Comparison of ENCODE assay signal across 8 cellular contexts in the genomic region with DNA sequence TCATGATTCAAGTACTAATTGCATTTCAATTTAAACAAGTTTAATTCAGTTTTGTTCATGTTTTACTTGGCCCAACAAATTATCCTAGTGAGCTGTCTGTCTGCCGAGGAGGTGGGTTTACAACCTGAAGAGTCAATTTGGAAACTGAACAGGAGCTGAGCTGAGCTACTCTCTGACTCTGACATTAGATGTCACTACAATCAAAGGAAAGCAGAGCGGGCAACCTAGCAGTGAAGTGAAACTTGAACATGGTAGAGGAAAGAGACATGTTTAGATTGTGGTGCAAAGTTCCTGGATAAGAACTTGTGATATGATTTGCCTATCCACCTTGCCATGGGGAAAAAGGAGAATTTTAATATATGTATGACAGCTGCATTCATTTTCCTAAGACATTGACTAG. TPM values are rescaled to one million over a fixed set of nuclear protein-coding genes. Genes with fewer than 3 reads are reported as not detected.
DNase-seq lines count a peak whose midpoint lies in the region; ATAC-seq and TF ChIP-seq lines count a peak whose summit lies in the region.

No MANE protein-coding gene starts in this region.

- H3K4me2 ChIP-seq in SU-DHL-6 (ENCODE audit: low read depth, low read length, poor library complexity, severe bottlenecking) = no peak overlapping the region

- no peaks in the 10 kb centered on the region for H3K9me3 ChIP-seq in SU-DHL-6 (ENCODE audit: insufficient read depth, low read length)

- peak; percentile 85 for ATAC-seq in GM18907 (IDR thresholded peaks at IDR 0.05; ENCODE audit: unreplicated experiment)
- no peak for ATAC-seq in HG03108 (IDR thresholded peaks at IDR 0.05; ENCODE audit: unreplicated experiment)

- no peaks in the 10 kb centered on the region for H4K20me1 ChIP-seq in SU-DHL-6 (ENCODE audit: low read depth, low read length)

- H3K9ac ChIP-seq in SU-DHL-6 (ENCODE audit: low read length) = no peak overlapping the region

- H3K27ac ChIP-seq in SU-DHL-6 (ENCODE audit: low read depth, low read length) = no peak overlapping the region

- H3K9me2 ChIP-seq in SU-DHL-6 (replicated peaks; ENCODE audit: insufficient read depth, low read length) = no peaks in the 10 kb centered on the region

- no peaks in the 10 kb centered on the region for H3F3A ChIP-seq in SU-DHL-6 (ENCODE audit: insufficient read depth)

- peak; percentile 29 for TF ChIP-seq CTCF in SU-DHL-6 (IDR thresholded peaks at IDR 0.05; ENCODE audit: insufficient read depth, low read length, poor library complexity, severe bottlenecking)

- no peak overlapping the region for H2AFZ ChIP-seq in SU-DHL-6 (ENCODE audit: low read depth, low read length, severe bottlenecking)

- no peak overlapping the region for H3K4me3 ChIP-seq in SU-DHL-6 (ENCODE audit: insufficient read depth, low read length, poor library complexity, severe bottlenecking)

- no peaks in the 10 kb centered on the region for H3K79me2 ChIP-seq in SU-DHL-6 (ENCODE audit: insufficient read depth, low read length)

- DNase-seq in COR-L47 (lab: John Stamatoyannopoulos, UW) (peak; percentile 53), Kasumi-1 (lab: John Stamatoyannopoulos, UW) (peak; percentile 15 to 25), globus pallidus (ENCODE audit: low spot score) (peak; percentile 7), renal cortical epithelial cell (ENCODE audit: low read depth) (peak; percentile 72), activated gamma-delta T cell (lab: John Stamatoyannopoulos, UW) (no peak)

- H3K27me3 ChIP-seq in SU-DHL-6 (ENCODE audit: low read length) = no peaks in the 10 kb centered on the region

- no peaks in the 10 kb centered on the region for H3K36me3 ChIP-seq in SU-DHL-6 (ENCODE audit: low read length)

RNA-seq across cellular contexts. Expression of a gene that starts 9.6 kb away (rescaled TPM):
- total RNA-seq in renal cortical epithelial cell = not detected in 2 replicates
